Comparison of ENCODE assay signal across 19 cellular contexts in the genomic region with DNA sequence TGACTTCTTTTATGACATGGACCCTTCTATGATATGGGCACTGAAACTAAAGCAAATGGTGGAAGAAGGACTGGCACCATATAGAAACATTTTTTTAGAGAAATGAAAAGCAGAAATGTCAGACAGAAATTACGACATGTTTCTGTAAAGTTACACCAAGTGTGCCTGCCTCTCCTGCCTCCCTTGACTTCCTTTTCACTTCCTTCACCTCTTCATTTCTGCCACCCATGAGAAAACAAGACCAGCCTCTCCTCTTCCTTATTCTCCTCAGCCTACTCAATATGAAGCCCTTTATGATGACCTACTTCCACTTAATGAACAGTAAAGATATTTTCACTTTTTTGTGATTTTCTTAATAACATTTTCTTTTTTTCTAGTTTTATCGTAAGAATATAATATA.
"Had no signal": no experiment of that assay in that cellular context is flagged by ENCODE, and none has a peak within 500 bp of the region (broad histone marks: within the 10 kb centered on the region; RNA-seq: fewer than 3 reads in every experiment).

No MANE protein-coding gene starts in this region.

- H3K9me3 ChIP-seq: ascending aorta, prostate gland, right lobe of liver, suprapubic skin, upper lobe of left lung had no signal

- H3K27ac ChIP-seq: ascending aorta, prostate gland, right lobe of liver, suprapubic skin had no signal

- H3K27ac Mint-ChIP-seq: activated CD4-positive, alpha-beta T cell treated with anti-CD3 and anti-CD28 coated beads, Interleukin-2, amount 10 ng/mL, durations not matched to agents 7 days and 5 days; activated naive CD8-positive, alpha-beta T cell treated with anti-CD3 and anti-CD28 coated beads for 36 hours; T-helper 1 cell treated with Interleukin-12 subunit alpha and Interleukin-12 subunit beta and Interleukin-4 antibody, amounts not matched to agents 30 μg/mL and 1 μg/mL, for 36 hours had no signal

- H3K4me1 Mint-ChIP-seq: activated CD4-positive, alpha-beta T cell treated with anti-CD3 and anti-CD28 coated beads, Interleukin-2, amount 10 ng/mL, durations not matched to agents 7 days and 5 days had no signal

- H3K4me3 Mint-ChIP-seq: activated CD4-positive, alpha-beta T cell treated with anti-CD3 and anti-CD28 coated beads, Interleukin-2, amount 10 ng/mL, durations not matched to agents 7 days and 5 days; activated naive CD8-positive, alpha-beta T cell treated with anti-CD3 and anti-CD28 coated beads for 36 hours; naive thymus-derived CD4-positive, alpha-beta T cell; T-helper 1 cell treated with Interleukin-12 subunit alpha and Interleukin-12 subunit beta and Interleukin-4 antibody, amounts not matched to agents 30 μg/mL and 1 μg/mL, for 36 hours had no signal

- DNase-seq: activated CD4-positive, alpha-beta T cell treated with anti-CD3 and anti-CD28 coated beads, Interleukin-2, amount 10 ng/mL, durations not matched to agents 7 days and 5 days; activated CD4-positive, CD25-positive, alpha-beta regulatory T cell; activated effector memory CD4-positive, alpha-beta T cell treated with anti-CD3 and anti-CD28 coated beads, Interleukin-2, amount 50 U/mL, for 16 hours; activated naive CD8-positive, alpha-beta T cell treated with anti-CD3 and anti-CD28 coated beads for 36 hours; activated T-cell treated with anti-CD3 and anti-CD28 coated beads, Interleukin-2, amount 50 U/mL, for 1 hour; hypothalamus; kidney glomerular epithelial cell; naive thymus-derived CD4-positive, alpha-beta T cell; occipital lobe; right lobe of liver; stimulated activated CD4-positive, alpha-beta T cell treated with anti-CD3 and anti-CD28 coated beads, Interleukin-12 subunit alpha, Interleukin-12 subunit beta, amount 100 ng/mL, for 4 hours; stimulated activated naive CD4-positive, alpha-beta T cell treated with Interleukin-2 at 50 U/mL for 16 hours; upper lobe of left lung had no signal

- H3K4me3 ChIP-seq: ascending aorta, lung, prostate gland, right lobe of liver, suprapubic skin, upper lobe of left lung had no signal

- H3K27me3 ChIP-seq: ascending aorta, right lobe of liver, suprapubic skin, upper lobe of left lung had no signal

- H3K4me1 ChIP-seq: ascending aorta, prostate gland, suprapubic skin, upper lobe of left lung had no signal

- ATAC-seq: esophagus mucosa; naive thymus-derived CD4-positive, alpha-beta T cell had no signal

- H3K9me3 Mint-ChIP-seq: activated CD4-positive, alpha-beta T cell treated with anti-CD3 and anti-CD28 coated beads, Interleukin-2, amount 10 ng/mL, durations not matched to agents 7 days and 5 days; activated naive CD8-positive, alpha-beta T cell treated with anti-CD3 and anti-CD28 coated beads for 36 hours; naive thymus-derived CD4-positive, alpha-beta T cell; T-helper 1 cell treated with Interleukin-12 subunit alpha and Interleukin-12 subunit beta and Interleukin-4 antibody, amounts not matched to agents 30 μg/mL and 1 μg/mL, for 36 hours had no signal

- H3K27me3 Mint-ChIP-seq: activated CD4-positive, alpha-beta T cell treated with anti-CD3 and anti-CD28 coated beads, Interleukin-2, amount 10 ng/mL, durations not matched to agents 7 days and 5 days; activated naive CD8-positive, alpha-beta T cell treated with anti-CD3 and anti-CD28 coated beads for 36 hours; naive thymus-derived CD4-positive, alpha-beta T cell had no signal
